ENCODE assay signal across 8 cellular contexts in genomic region chr4:82989567-82990429, GRCh38. TPM values are rescaled to one million over a fixed set of nuclear protein-coding genes. Genes with fewer than 3 reads are reported as not detected.
DNase-seq lines count a peak whose midpoint lies in the region; ATAC-seq, FAIRE-seq and TF ChIP-seq lines count a peak whose summit lies in the region.

No MANE protein-coding gene starts in this region.

- H2AFZ ChIP-seq in keratinocyte (ENCODE audit: control insufficient read depth, low read length), result no peak overlapping the region

- H3K27ac ChIP-seq in keratinocyte (ENCODE audit: control insufficient read depth, insufficient read depth, low read length), result no peak overlapping the region

- no peaks in the 10 kb centered on the region for H4K20me1 ChIP-seq in keratinocyte (ENCODE audit: control insufficient read depth, extremely low read depth, insufficient read depth, low read length)

- dilution Hi-C loops in keratinocyte (cut with MboI; ENCODE audit: extremely low pct_ligation_motif_present, low sequenced_read_pairs), result no loop called here

- DNase-seq in GM12865 (ENCODE audit: low read depth) (peak; percentile 57), Kasumi-1 (lab: John Stamatoyannopoulos, UW) (peak; percentile 26 to 27), keratinocyte (ENCODE audit: low read depth, low spot score) (no peak), omental fat pad (ENCODE audit: low spot score) (no peak), urothelium cell line (ENCODE audit: low spot score) (no peak), HT-29 (ENCODE audit: low spot score) (no peak), activated gamma-delta T cell treated with Interleukin-2 at 50 U/mL for 16 hours (no peak)

- TF ChIP-seq CTCF in GM12865 (IDR thresholded peaks at IDR 0.05; ENCODE audit: insufficient read depth, low read depth, low read length, missing control alignments) (no peak), keratinocyte (optimal IDR thresholded peaks at IDR 0.05 in 1 of 3, IDR thresholded peaks at IDR 0.05 in 1 of 3, conservative IDR thresholded peaks at IDR 0.05 in 1 of 3; ENCODE audit: extremely low read depth in 1 of 3, insufficient read depth in 2 of 3, low read length in 3 of 3) (no peak), omental fat pad (IDR thresholded peaks at IDR 0.05) (no peak)

- peaks cover 12% of the 10 kb centered on the region for H3K79me2 ChIP-seq in keratinocyte (ENCODE audit: control insufficient read depth, insufficient read depth, low read length)

- no peak for FAIRE-seq in keratinocyte (lab: Jason Lieb, UNC)
- FAIRE-seq in urothelium cell line (lab: Jason Lieb, UNC), result no peak

- H3K9me3 ChIP-seq in keratinocyte (ENCODE audit: control insufficient read depth, low read depth, low read length), result no peaks in the 10 kb centered on the region

- ATAC-seq in GM21529 (IDR thresholded peaks at IDR 0.05; ENCODE audit: unreplicated experiment) (peak; percentile 92), omental fat pad (ENCODE audit: low FRiP score) (no peak)

- no peaks in the 10 kb centered on the region for H3K9me1 ChIP-seq in keratinocyte (ENCODE audit: control insufficient read depth, extremely low read depth, insufficient read depth, low read length)

- no peak overlapping the region for H3K9ac ChIP-seq in keratinocyte (ENCODE audit: control insufficient read depth, extremely low read depth, insufficient read depth, low read length)

- no peaks in the 10 kb centered on the region for H3K27me3 ChIP-seq in keratinocyte (ENCODE audit: control insufficient read depth, extremely low read depth, insufficient read depth, low read length)

- H3K4me2 ChIP-seq in keratinocyte (ENCODE audit: control insufficient read depth, extremely low read depth, insufficient read depth, low read depth, low read length), result peak overlapping the region; percentile 14

- H3K4me3 ChIP-seq in GM12865 (ENCODE audit: low read depth, low read length), result no peak overlapping the region
- H3K4me3 ChIP-seq in keratinocyte (ENCODE audit: control insufficient read depth in 2 of 3, extremely low read depth in 1 of 3, insufficient read depth in 2 of 3, low read depth in 1 of 3, low read length in 3 of 3), result no peak overlapping the region

- no peaks in the 10 kb centered on the region for H3K4me1 ChIP-seq in keratinocyte (ENCODE audit: control insufficient read depth, extremely low read depth, insufficient read depth, low read length)

- no peaks in the 10 kb centered on the region for H3K36me3 ChIP-seq in keratinocyte (ENCODE audit: control insufficient read depth in 2 of 2, extremely low read depth in 1 of 2, insufficient read depth in 2 of 2, low read length in 2 of 2)

RNA-seq across cellular contexts. Expression of gene LIN54, which starts 20.8 kb away (rescaled TPM):
- polyA plus RNA-seq in keratinocyte, result 5.9 to 8.1 TPM (median 7.0 TPM) in 3 replicates
- 7.9 TPM for polyA plus RNA-seq in keratinocyte (2011; ENCODE audit: low read depth)
- polyA plus RNA-seq in keratinocyte (2011; cell fraction: cytosol; rRNA removed), result 3.4 and 5.7 TPM in 2 replicates
- polyA plus RNA-seq in keratinocyte (2011; cell fraction: nucleus; rRNA removed), result 4.4 and 4.7 TPM in 2 replicates
- 3.7 and 5.0 TPM in 2 replicates for polyA plus RNA-seq in keratinocyte (2012; ENCODE audit: low replicate concordance)
- 5.7 to 19.8 TPM (median 10.0 TPM) in 3 replicates for polyA minus RNA-seq in keratinocyte
- polyA minus RNA-seq in keratinocyte (2011; cell fraction: cytosol; rRNA and poly(A)+ RNA removed), result 7.5 TPM
- 6.6 and 10.5 TPM in 2 replicates for polyA minus RNA-seq in keratinocyte (2011; cell fraction: nucleus; rRNA and poly(A)+ RNA removed)
- total RNA-seq in omental fat pad, result 10 to 100 TPM in 1 of 4 donors, 1 to 10 TPM in 3; 5.8 to 13.6 (median 7.7) TPM
- 17.4 and 17.5 TPM in 2 replicates for total RNA-seq in HT-29 (2014; rRNA removed; shearing (Covaris generic))

RNA-seq across cellular contexts. Expression of gene COPS4, which starts 45.2 kb away (rescaled TPM):
- 37.8 to 54.3 TPM (median 50.2 TPM) in 3 replicates for polyA plus RNA-seq in keratinocyte
- polyA plus RNA-seq in keratinocyte (2011; ENCODE audit: low read depth), result 90.4 TPM
- 39.3 and 52.5 TPM in 2 replicates for polyA plus RNA-seq in keratinocyte (2011; cell fraction: cytosol; rRNA removed)
- 32.3 and 33.5 TPM in 2 replicates for polyA plus RNA-seq in keratinocyte (2011; cell fraction: nucleus; rRNA removed)
- polyA plus RNA-seq in keratinocyte (2012; ENCODE audit: low replicate concordance), result 44.0 and 57.1 TPM in 2 replicates
- 4.3 to 31.0 TPM (median 26.1 TPM) in 3 replicates for polyA minus RNA-seq in keratinocyte
- 12.7 TPM for polyA minus RNA-seq in keratinocyte (2011; cell fraction: cytosol; rRNA and poly(A)+ RNA removed)
- 9.4 and 10.4 TPM in 2 replicates for polyA minus RNA-seq in keratinocyte (2011; cell fraction: nucleus; rRNA and poly(A)+ RNA removed)
- total RNA-seq in omental fat pad, result 10 to 100 TPM; 30.3 to 47.1 (median 39.1) TPM
- 21.9 and 27.0 TPM in 2 replicates for total RNA-seq in HT-29 (2014; rRNA removed; shearing (Covaris generic))

Comparison
In these comparisons a context has a peak if more than half of its experiments do, and no peak if none do; other contexts are left out.
1. DNase-seq: peak in GM12865 (single experiment) and Kasumi-1 (2 of 2); none in keratinocyte (single experiment), omental fat pad (single experiment), urothelium cell line (single experiment), HT-29 (single experiment) and activated gamma-delta T cell treated with Interleukin-2 at 50 U/mL for 16 hours (single experiment).